ENCODE assay signal across 1 cellular context in the genomic region with DNA sequence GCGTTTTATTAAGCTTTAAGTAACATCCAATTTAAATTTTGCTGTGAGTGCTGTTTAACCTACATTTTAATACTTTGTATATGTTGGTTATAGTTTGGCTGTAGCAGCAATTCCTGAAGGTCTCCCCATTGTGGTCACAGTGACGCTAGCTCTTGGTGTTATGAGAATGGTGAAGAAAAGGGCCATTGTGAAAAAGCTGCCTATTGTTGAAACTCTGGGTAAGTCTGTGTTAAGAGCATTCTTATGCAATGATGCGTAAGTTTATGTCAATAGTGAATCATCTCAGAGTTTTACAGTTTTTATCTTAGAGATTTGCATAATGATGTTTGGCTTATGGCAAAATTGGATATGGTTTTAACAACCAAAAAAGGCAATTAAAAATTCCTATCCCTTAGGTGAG.
TF ChIP-seq lines count a peak whose summit lies in the region.

No MANE protein-coding gene starts in this region.

TF ChIP-seq in HepG2, 621 proteins besides CTCF, POLR2A, EP300 and RAD21 (continued from another document):
- TF ChIP-seq, protein P1, sequence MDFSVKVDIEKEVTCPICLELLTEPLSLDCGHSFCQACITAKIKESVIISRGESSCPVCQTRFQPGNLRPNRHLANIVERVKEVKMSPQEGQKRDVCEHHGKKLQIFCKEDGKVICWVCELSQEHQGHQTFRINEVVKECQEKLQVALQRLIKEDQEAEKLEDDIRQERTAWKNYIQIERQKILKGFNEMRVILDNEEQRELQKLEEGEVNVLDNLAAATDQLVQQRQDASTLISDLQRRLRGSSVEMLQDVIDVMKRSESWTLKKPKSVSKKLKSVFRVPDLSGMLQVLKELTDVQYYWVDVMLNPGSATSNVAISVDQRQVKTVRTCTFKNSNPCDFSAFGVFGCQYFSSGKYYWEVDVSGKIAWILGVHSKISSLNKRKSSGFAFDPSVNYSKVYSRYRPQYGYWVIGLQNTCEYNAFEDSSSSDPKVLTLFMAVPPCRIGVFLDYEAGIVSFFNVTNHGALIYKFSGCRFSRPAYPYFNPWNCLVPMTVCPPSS (IDR thresholded peaks at IDR 0.05), result no peak
- TF ChIP-seq CCDC6 (CRISPR knock-in tag; IDR thresholded peaks at IDR 0.05) (no peak), GPN1 (CRISPR knock-in tag; IDR thresholded peaks at IDR 0.05; ENCODE audit: borderline replicate concordance) (no peak), SOX5 (CRISPR knock-in tag; IDR thresholded peaks at IDR 0.05; ENCODE audit: borderline replicate concordance) (peak; percentile 83; the same call in 1 of the 2 replicates), ZNF232 (CRISPR knock-in tag; IDR thresholded peaks at IDR 0.05; ENCODE audit: borderline replicate concordance) (no peak), KLF12 (CRISPR knock-in tag; IDR thresholded peaks at IDR 0.05; ENCODE audit: borderline replicate concordance) (no peak), MTF1 (CRISPR knock-in tag; IDR thresholded peaks at IDR 0.05) (no peak), NRL (CRISPR knock-in tag; IDR thresholded peaks at IDR 0.05; ENCODE audit: borderline replicate concordance) (no peak), FOXA3 (CRISPR knock-in tag; IDR thresholded peaks at IDR 0.05) (peak; percentile 8; the same call in 1 of the 2 replicates), PRPF4 (IDR thresholded peaks at IDR 0.05; ENCODE audit: low read depth, low read length, poor library complexity, severe bottlenecking) (no peak), ZNF792 (CRISPR knock-in tag; IDR thresholded peaks at IDR 0.05) (no peak), FOSL2 (CRISPR knock-in tag; IDR thresholded peaks at IDR 0.05) (peak; percentile 67), REPIN1 (CRISPR knock-in tag; IDR thresholded peaks at IDR 0.05; ENCODE audit: borderline replicate concordance, low read depth) (no peak), PCBP1 (IDR thresholded peaks at IDR 0.05; ENCODE audit: borderline replicate concordance, low read depth, low read length) (no peak), ZNF251 (CRISPR knock-in tag; IDR thresholded peaks at IDR 0.05) (no peak), ZNF496 (CRISPR knock-in tag; IDR thresholded peaks at IDR 0.05; ENCODE audit: insufficient replicate concordance) (no peak), SRSF4 (IDR thresholded peaks at IDR 0.05; ENCODE audit: low read depth, low read length, poor library complexity, severe bottlenecking) (no peak), ZNF337 (CRISPR knock-in tag; IDR thresholded peaks at IDR 0.05; ENCODE audit: borderline replicate concordance, low read depth) (no peak), SOX13 (IDR thresholded peaks at IDR 0.05) (no peak), SOX13 (CRISPR knock-in tag; conservative IDR thresholded peaks at IDR 0.05 in 1 of 2, IDR thresholded peaks at IDR 0.05 in 1 of 2) (peak in 1 of 2 experiments; percentile 84; a peak in 2 of 4 replicates), CC2D1A (CRISPR knock-in tag; IDR thresholded peaks at IDR 0.05) (no peak), TCF7L2 (IDR thresholded peaks at IDR 0.05; ENCODE audit: low read depth, low read length) (no peak), CEBPB (IDR thresholded peaks at IDR 0.05; ENCODE audit: borderline replicate concordance, low read depth, low read length) (peak; percentile 70), CCAR2 (optimal IDR thresholded peaks at IDR 0.05; ENCODE audit: low read depth, low read length) (no peak)
- TF ChIP-seq, protein P2, sequence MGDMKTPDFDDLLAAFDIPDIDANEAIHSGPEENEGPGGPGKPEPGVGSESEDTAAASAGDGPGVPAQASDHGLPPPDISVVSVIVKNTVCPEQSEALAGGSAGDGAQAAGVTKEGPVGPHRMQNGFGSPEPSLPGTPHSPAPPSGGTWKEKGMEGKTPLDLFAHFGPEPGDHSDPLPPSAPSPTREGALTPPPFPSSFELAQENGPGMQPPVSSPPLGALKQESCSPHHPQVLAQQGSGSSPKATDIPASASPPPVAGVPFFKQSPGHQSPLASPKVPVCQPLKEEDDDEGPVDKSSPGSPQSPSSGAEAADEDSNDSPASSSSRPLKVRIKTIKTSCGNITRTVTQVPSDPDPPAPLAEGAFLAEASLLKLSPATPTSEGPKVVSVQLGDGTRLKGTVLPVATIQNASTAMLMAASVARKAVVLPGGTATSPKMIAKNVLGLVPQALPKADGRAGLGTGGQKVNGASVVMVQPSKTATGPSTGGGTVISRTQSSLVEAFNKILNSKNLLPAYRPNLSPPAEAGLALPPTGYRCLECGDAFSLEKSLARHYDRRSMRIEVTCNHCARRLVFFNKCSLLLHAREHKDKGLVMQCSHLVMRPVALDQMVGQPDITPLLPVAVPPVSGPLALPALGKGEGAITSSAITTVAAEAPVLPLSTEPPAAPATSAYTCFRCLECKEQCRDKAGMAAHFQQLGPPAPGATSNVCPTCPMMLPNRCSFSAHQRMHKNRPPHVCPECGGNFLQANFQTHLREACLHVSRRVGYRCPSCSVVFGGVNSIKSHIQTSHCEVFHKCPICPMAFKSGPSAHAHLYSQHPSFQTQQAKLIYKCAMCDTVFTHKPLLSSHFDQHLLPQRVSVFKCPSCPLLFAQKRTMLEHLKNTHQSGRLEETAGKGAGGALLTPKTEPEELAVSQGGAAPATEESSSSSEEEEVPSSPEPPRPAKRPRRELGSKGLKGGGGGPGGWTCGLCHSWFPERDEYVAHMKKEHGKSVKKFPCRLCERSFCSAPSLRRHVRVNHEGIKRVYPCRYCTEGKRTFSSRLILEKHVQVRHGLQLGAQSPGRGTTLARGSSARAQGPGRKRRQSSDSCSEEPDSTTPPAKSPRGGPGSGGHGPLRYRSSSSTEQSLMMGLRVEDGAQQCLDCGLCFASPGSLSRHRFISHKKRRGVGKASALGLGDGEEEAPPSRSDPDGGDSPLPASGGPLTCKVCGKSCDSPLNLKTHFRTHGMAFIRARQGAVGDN (CRISPR knock-in tag; IDR thresholded peaks at IDR 0.05), result no peak
- TF ChIP-seq, protein P3, sequence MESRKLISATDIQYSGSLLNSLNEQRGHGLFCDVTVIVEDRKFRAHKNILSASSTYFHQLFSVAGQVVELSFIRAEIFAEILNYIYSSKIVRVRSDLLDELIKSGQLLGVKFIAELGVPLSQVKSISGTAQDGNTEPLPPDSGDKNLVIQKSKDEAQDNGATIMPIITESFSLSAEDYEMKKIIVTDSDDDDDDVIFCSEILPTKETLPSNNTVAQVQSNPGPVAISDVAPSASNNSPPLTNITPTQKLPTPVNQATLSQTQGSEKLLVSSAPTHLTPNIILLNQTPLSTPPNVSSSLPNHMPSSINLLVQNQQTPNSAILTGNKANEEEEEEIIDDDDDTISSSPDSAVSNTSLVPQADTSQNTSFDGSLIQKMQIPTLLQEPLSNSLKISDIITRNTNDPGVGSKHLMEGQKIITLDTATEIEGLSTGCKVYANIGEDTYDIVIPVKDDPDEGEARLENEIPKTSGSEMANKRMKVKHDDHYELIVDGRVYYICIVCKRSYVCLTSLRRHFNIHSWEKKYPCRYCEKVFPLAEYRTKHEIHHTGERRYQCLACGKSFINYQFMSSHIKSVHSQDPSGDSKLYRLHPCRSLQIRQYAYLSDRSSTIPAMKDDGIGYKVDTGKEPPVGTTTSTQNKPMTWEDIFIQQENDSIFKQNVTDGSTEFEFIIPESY (CRISPR knock-in tag; IDR thresholded peaks at IDR 0.05), result peak; percentile 33; the same call in 1 of the 2 replicates
- TF ChIP-seq, protein P4, sequence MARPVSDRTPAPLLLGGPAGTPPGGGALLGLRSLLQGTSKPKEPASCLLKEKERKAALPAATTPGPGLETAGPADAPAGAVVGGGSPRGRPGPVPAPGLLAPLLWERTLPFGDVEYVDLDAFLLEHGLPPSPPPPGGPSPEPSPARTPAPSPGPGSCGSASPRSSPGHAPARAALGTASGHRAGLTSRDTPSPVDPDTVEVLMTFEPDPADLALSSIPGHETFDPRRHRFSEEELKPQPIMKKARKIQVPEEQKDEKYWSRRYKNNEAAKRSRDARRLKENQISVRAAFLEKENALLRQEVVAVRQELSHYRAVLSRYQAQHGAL (CRISPR knock-in tag; IDR thresholded peaks at IDR 0.05; ENCODE audit: not compliant biosample characterization), result no peak
- TF ChIP-seq, protein P5, sequence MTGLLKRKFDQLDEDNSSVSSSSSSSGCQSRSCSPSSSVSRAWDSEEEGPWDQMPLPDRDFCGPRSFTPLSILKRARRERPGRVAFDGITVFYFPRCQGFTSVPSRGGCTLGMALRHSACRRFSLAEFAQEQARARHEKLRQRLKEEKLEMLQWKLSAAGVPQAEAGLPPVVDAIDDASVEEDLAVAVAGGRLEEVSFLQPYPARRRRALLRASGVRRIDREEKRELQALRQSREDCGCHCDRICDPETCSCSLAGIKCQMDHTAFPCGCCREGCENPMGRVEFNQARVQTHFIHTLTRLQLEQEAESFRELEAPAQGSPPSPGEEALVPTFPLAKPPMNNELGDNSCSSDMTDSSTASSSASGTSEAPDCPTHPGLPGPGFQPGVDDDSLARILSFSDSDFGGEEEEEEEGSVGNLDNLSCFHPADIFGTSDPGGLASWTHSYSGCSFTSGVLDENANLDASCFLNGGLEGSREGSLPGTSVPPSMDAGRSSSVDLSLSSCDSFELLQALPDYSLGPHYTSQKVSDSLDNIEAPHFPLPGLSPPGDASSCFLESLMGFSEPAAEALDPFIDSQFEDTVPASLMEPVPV (CRISPR knock-in tag; IDR thresholded peaks at IDR 0.05), result no peak
- TF ChIP-seq, protein P6, sequence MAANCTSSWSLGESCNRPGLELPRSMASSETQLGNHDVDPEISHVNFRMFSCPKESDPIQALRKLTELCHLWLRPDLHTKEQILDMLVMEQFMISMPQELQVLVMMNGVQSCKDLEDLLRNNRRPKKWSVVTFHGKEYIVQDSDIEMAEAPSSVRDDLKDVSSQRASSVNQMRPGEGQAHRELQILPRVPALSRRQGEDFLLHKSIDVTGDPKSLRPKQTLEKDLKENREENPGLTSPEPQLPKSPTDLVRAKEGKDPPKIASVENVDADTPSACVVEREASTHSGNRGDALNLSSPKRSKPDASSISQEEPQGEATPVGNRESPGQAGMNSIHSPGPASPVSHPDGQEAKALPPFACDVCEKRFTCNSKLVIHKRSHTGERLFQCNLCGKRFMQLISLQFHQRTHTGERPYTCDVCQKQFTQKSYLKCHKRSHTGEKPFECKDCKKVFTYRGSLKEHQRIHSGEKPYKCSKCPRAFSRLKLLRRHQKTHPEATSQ (CRISPR knock-in tag; IDR thresholded peaks at IDR 0.05; ENCODE audit: borderline replicate concordance), result no peak
- TF ChIP-seq, protein P7, sequence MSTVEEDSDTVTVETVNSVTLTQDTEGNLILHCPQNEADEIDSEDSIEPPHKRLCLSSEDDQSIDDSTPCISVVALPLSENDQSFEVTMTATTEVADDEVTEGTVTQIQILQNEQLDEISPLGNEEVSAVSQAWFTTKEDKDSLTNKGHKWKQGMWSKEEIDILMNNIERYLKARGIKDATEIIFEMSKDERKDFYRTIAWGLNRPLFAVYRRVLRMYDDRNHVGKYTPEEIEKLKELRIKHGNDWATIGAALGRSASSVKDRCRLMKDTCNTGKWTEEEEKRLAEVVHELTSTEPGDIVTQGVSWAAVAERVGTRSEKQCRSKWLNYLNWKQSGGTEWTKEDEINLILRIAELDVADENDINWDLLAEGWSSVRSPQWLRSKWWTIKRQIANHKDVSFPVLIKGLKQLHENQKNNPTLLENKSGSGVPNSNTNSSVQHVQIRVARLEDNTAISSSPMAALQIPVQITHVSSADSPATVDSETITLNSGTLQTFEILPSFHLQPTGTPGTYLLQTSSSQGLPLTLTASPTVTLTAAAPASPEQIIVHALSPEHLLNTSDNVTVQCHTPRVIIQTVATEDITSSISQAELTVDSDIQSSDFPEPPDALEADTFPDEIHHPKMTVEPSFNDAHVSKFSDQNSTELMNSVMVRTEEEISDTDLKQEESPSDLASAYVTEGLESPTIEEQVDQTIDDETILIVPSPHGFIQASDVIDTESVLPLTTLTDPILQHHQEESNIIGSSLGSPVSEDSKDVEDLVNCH (CRISPR knock-in tag; IDR thresholded peaks at IDR 0.05), result no peak
- TF ChIP-seq, protein P8, sequence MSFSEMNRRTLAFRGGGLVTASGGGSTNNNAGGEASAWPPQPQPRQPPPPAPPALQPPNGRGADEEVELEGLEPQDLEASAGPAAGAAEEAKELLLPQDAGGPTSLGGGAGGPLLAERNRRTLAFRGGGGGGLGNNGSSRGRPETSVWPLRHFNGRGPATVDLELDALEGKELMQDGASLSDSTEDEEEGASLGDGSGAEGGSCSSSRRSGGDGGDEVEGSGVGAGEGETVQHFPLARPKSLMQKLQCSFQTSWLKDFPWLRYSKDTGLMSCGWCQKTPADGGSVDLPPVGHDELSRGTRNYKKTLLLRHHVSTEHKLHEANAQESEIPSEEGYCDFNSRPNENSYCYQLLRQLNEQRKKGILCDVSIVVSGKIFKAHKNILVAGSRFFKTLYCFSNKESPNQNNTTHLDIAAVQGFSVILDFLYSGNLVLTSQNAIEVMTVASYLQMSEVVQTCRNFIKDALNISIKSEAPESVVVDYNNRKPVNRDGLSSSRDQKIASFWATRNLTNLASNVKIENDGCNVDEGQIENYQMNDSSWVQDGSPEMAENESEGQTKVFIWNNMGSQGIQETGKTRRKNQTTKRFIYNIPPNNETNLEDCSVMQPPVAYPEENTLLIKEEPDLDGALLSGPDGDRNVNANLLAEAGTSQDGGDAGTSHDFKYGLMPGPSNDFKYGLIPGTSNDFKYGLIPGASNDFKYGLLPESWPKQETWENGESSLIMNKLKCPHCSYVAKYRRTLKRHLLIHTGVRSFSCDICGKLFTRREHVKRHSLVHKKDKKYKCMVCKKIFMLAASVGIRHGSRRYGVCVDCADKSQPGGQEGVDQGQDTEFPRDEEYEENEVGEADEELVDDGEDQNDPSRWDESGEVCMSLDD (CRISPR knock-in tag; IDR thresholded peaks at IDR 0.05; ENCODE audit: borderline replicate concordance), result no peak
- TF ChIP-seq, protein P9, sequence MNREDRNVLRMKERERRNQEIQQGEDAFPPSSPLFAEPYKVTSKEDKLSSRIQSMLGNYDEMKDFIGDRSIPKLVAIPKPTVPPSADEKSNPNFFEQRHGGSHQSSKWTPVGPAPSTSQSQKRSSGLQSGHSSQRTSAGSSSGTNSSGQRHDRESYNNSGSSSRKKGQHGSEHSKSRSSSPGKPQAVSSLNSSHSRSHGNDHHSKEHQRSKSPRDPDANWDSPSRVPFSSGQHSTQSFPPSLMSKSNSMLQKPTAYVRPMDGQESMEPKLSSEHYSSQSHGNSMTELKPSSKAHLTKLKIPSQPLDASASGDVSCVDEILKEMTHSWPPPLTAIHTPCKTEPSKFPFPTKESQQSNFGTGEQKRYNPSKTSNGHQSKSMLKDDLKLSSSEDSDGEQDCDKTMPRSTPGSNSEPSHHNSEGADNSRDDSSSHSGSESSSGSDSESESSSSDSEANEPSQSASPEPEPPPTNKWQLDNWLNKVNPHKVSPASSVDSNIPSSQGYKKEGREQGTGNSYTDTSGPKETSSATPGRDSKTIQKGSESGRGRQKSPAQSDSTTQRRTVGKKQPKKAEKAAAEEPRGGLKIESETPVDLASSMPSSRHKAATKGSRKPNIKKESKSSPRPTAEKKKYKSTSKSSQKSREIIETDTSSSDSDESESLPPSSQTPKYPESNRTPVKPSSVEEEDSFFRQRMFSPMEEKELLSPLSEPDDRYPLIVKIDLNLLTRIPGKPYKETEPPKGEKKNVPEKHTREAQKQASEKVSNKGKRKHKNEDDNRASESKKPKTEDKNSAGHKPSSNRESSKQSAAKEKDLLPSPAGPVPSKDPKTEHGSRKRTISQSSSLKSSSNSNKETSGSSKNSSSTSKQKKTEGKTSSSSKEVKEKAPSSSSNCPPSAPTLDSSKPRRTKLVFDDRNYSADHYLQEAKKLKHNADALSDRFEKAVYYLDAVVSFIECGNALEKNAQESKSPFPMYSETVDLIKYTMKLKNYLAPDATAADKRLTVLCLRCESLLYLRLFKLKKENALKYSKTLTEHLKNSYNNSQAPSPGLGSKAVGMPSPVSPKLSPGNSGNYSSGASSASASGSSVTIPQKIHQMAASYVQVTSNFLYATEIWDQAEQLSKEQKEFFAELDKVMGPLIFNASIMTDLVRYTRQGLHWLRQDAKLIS (CRISPR knock-in tag; IDR thresholded peaks at IDR 0.05), result no peak
- TF ChIP-seq, protein P10, sequence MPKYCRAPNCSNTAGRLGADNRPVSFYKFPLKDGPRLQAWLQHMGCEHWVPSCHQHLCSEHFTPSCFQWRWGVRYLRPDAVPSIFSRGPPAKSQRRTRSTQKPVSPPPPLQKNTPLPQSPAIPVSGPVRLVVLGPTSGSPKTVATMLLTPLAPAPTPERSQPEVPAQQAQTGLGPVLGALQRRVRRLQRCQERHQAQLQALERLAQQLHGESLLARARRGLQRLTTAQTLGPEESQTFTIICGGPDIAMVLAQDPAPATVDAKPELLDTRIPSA (CRISPR knock-in tag; IDR thresholded peaks at IDR 0.05; ENCODE audit: borderline replicate concordance), result no peak
